Comparison of ENCODE assay signal across 2 cellular contexts in the genomic region with DNA sequence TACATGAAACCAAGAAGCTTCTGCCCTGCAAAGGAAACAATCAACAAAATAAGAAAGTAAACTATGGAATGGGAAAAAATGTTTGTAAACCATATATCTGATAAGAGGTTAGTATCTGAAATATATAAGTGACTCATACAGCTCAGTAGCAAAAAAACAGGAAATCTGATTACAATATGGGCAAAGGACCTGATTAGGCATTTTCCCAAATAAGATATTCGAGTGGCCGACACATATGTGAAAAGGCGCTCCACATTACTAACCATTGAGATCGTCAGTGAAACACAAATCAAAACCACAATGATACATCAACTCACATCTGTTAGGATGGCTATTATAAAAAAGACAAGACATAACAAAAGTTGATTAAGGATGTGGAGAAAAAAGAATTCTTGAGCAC.
A peak's percentile ranks its signal among the peaks of the same experiment; 100 is the strongest.
TF ChIP-seq lines count a peak whose summit lies in the region.

No MANE protein-coding gene starts in this region.

TF ChIP-seq in endothelial cell of umbilical vein, 7 proteins besides CTCF, POLR2A, EP300 and RAD21:
- no peak for TF ChIP-seq EZH2 (IDR thresholded peaks at IDR 0.05; ENCODE audit: borderline replicate concordance, low read depth, low read length, severe bottlenecking)
- TF ChIP-seq MYC (IDR thresholded peaks at IDR 0.05; ENCODE audit: low read depth, low read length): no peak
- TF ChIP-seq JUN (IDR thresholded peaks at IDR 0.05; ENCODE audit: borderline replicate concordance, insufficient read depth, insufficient read length, low read depth): peak; percentile 94
- TF ChIP-seq FOS (IDR thresholded peaks at IDR 0.05; ENCODE audit: borderline replicate concordance, insufficient read depth, low read length): peak; percentile 45
- peak; percentile 73 for TF ChIP-seq GATA2 (IDR thresholded peaks at IDR 0.05; ENCODE audit: insufficient read depth, insufficient read length, low read depth, low read length)

TF ChIP-seq in WTC11, 78 proteins besides CTCF, POLR2A, EP300 and RAD21:
- TF ChIP-seq, protein P1, sequence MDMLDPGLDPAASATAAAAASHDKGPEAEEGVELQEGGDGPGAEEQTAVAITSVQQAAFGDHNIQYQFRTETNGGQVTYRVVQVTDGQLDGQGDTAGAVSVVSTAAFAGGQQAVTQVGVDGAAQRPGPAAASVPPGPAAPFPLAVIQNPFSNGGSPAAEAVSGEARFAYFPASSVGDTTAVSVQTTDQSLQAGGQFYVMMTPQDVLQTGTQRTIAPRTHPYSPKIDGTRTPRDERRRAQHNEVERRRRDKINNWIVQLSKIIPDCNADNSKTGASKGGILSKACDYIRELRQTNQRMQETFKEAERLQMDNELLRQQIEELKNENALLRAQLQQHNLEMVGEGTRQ (CRISPR knock-in tag; IDR thresholded peaks at IDR 0.05): no peak
- TF ChIP-seq, protein P2, sequence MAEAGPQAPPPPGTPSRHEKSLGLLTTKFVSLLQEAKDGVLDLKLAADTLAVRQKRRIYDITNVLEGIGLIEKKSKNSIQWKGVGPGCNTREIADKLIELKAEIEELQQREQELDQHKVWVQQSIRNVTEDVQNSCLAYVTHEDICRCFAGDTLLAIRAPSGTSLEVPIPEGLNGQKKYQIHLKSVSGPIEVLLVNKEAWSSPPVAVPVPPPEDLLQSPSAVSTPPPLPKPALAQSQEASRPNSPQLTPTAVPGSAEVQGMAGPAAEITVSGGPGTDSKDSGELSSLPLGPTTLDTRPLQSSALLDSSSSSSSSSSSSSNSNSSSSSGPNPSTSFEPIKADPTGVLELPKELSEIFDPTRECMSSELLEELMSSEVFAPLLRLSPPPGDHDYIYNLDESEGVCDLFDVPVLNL (CRISPR knock-in tag; IDR thresholded peaks at IDR 0.05; ENCODE audit: borderline replicate concordance, low read depth): no peak
- TF ChIP-seq, protein P3, sequence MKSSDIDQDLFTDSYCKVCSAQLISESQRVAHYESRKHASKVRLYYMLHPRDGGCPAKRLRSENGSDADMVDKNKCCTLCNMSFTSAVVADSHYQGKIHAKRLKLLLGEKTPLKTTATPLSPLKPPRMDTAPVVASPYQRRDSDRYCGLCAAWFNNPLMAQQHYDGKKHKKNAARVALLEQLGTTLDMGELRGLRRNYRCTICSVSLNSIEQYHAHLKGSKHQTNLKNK (CRISPR knock-in tag; IDR thresholded peaks at IDR 0.05): no peak
- TF ChIP-seq, protein P4, sequence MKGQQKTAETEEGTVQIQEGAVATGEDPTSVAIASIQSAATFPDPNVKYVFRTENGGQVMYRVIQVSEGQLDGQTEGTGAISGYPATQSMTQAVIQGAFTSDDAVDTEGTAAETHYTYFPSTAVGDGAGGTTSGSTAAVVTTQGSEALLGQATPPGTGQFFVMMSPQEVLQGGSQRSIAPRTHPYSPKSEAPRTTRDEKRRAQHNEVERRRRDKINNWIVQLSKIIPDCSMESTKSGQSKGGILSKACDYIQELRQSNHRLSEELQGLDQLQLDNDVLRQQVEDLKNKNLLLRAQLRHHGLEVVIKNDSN (CRISPR knock-in tag; IDR thresholded peaks at IDR 0.05): no peak
- TF ChIP-seq, protein P5, sequence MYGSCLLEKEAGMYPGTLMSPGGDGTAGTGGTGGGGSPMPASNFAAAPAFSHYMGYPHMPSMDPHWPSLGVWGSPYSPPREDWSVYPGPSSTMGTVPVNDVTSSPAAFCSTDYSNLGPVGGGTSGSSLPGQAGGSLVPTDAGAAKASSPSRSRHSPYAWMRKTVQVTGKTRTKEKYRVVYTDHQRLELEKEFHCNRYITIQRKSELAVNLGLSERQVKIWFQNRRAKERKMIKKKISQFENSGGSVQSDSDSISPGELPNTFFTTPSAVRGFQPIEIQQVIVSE (CRISPR knock-in tag; IDR thresholded peaks at IDR 0.05; ENCODE audit: borderline replicate concordance): no peak
